ENCODE assay signal across 10 cellular contexts in the genomic region with DNA sequence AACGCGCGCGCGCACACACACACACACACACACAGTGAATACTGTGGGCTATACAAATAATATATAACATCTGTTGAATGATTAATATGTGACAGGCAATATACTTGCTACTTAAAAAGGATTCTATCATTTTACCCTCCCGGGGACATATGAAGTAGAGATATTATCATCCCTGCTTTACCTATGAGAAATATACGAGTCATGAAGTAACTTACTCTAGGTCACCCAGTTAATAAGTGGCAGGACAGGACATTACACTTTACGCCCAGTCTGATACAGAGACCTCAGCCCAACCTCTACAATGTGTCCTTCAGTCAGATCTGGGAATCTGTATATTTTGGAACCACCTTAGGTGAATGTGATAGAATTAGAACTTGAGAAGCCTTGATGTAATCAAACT. TPM values are rescaled to one million over a fixed set of nuclear protein-coding genes. Genes with fewer than 3 reads are reported as not detected.
DNase-seq lines count a peak whose midpoint lies in the region; ATAC-seq, FAIRE-seq and TF ChIP-seq lines count a peak whose summit lies in the region.
"Had no signal": no experiment of that assay in that cellular context is flagged by ENCODE, and none has a peak within 500 bp of the region (broad histone marks: within the 10 kb centered on the region; RNA-seq: fewer than 3 reads in every experiment).

No MANE protein-coding gene starts in this region.

- TF ChIP-seq CTCF in gastroesophageal sphincter (IDR thresholded peaks at IDR 0.05): no peak

- POLR2A ChIA-PET in activated CD4-positive, alpha-beta T cell treated with anti-CD3 and anti-CD28 coated beads for 36 hours (lab: Charles Lee): no interaction called here
- POLR2A ChIA-PET in T-cell (lab: Charles Lee): no interaction called here

- CTCF ChIA-PET in activated CD4-positive, alpha-beta T cell treated with anti-CD3 and anti-CD28 coated beads for 36 hours (lab: Charles Lee): no interaction called here
- CTCF ChIA-PET in T-cell (lab: Charles Lee): interaction anchor here (0.7 kb wide), 2 partner anchors 91 to 553 kb away, joined by 4 to 5 read pairs; no protein-coding TSS in a partner anchor

- H3K27me3 ChIP-seq in gastroesophageal sphincter: no peaks in the 10 kb centered on the region

- H3K4me1 Mint-ChIP-seq in activated CD4-positive, alpha-beta T cell treated with anti-CD3 and anti-CD28 coated beads for 36 hours: peaks cover 20% of the 10 kb centered on the region
- H3K4me1 Mint-ChIP-seq in T-cell: peaks cover 19 to 26% (median 21%) of the 10 kb centered on the region in 3 donors
- peaks cover 18% of the 10 kb centered on the region for H3K4me1 Mint-ChIP-seq in stimulated activated effector memory CD8-positive, alpha-beta T cell treated with anti-CD3 and anti-CD28 coated beads, Interleukin-12 subunit alpha, Interleukin-12 subunit beta, amount 100 ng/mL, for 72 hours

- ATAC-seq in activated CD4-positive, alpha-beta T cell treated with anti-CD3 and anti-CD28 coated beads for 36 hours: no peak
- no peak for ATAC-seq in T-cell (replicated peaks in 1 of 4)
- no peak for ATAC-seq in gastroesophageal sphincter
- ATAC-seq in stimulated activated effector memory CD8-positive, alpha-beta T cell treated with anti-CD3 and anti-CD28 coated beads, Interleukin-12 subunit alpha, Interleukin-12 subunit beta, amount 100 ng/mL, for 72 hours: no peak

- H3K9me3 Mint-ChIP-seq in activated CD4-positive, alpha-beta T cell treated with anti-CD3 and anti-CD28 coated beads for 36 hours (ENCODE audit: low read depth): no peaks in the 10 kb centered on the region
- no peaks in the 10 kb centered on the region for H3K9me3 Mint-ChIP-seq in T-cell
- H3K9me3 Mint-ChIP-seq in stimulated activated effector memory CD8-positive, alpha-beta T cell treated with anti-CD3 and anti-CD28 coated beads, Interleukin-12 subunit alpha, Interleukin-12 subunit beta, amount 100 ng/mL, for 72 hours: no peaks in the 10 kb centered on the region

- no peaks in the 10 kb centered on the region for H3K9me3 ChIP-seq in gastroesophageal sphincter
- H3K9me3 ChIP-seq: neutrophil had no signal

- TF ChIP-seq EP300 in gastroesophageal sphincter (IDR thresholded peaks at IDR 0.05): no peak

- H3K27ac Mint-ChIP-seq in activated CD4-positive, alpha-beta T cell treated with anti-CD3 and anti-CD28 coated beads for 36 hours: no peak overlapping the region
- no peak overlapping the region for H3K27ac Mint-ChIP-seq in T-cell
- no peak overlapping the region for H3K27ac Mint-ChIP-seq in stimulated activated effector memory CD8-positive, alpha-beta T cell treated with anti-CD3 and anti-CD28 coated beads, Interleukin-12 subunit alpha, Interleukin-12 subunit beta, amount 100 ng/mL, for 72 hours

- peak overlapping the region; percentile 93 to 100 (median 98) for H3K27ac ChIP-seq in gastroesophageal sphincter
- H3K27ac ChIP-seq: neutrophil had no signal

- H3K27me3 Mint-ChIP-seq in activated CD4-positive, alpha-beta T cell treated with anti-CD3 and anti-CD28 coated beads for 36 hours: peaks cover 3% of the 10 kb centered on the region
- H3K27me3 Mint-ChIP-seq in T-cell: peaks cover 0 to 5% of the 10 kb centered on the region in 2 donors

- FAIRE-seq in frontal cortex (lab: Jason Lieb, UNC): no peak

- DNase-seq in activated CD4-positive, alpha-beta T cell treated with anti-CD3 and anti-CD28 coated beads for 36 hours: no peak
- DNase-seq in activated CD4-positive, alpha-beta T cell treated with anti-CD3 and anti-CD28 coated beads, Interleukin-2, amount 50 U/mL, for 48 hours: no peak
- DNase-seq in T-cell (no peak), NCI-H1436 treated with DMSO at 0.1 percent for 48 hours (lab: John Stamatoyannopoulos, UW) (no peak), frontal cortex (ENCODE audit: low spot score in 2 of 2) (no peak), NCI-H510A treated with DMSO at 0.1 percent for 48 hours (lab: John Stamatoyannopoulos, UW) (no peak)
- no peak for DNase-seq in stimulated activated effector memory CD8-positive, alpha-beta T cell treated with anti-CD3 and anti-CD28 coated beads, Interleukin-12 subunit alpha, Interleukin-12 subunit beta, amount 100 ng/mL, for 72 hours (ENCODE audit: low spot score in 2 of 2)
- DNase-seq: effector CD8-positive, alpha-beta T cell had no signal

- no peaks in the 10 kb centered on the region for H3K36me3 ChIP-seq in gastroesophageal sphincter
- H3K36me3 ChIP-seq: neutrophil had no signal

- intact Hi-C loops in activated CD4-positive, alpha-beta T cell treated with anti-CD3 and anti-CD28 coated beads for 36 hours (cut with DNase I, micrococcal nuclease): loop anchor here in 1 of 2 experiments (5.0 kb wide), 1 partner anchor 310 kb away; no protein-coding TSS in a partner anchor

- peak overlapping the region in 1 of 2 donors; percentile 81 for H3K4me3 ChIP-seq in gastroesophageal sphincter

- WGBS in gastroesophageal sphincter (ENCODE audit: low coverage in 1 of 2), 2 donors: 61 to 68% methylated on average over 8 of the region's 8 CpGs

- peaks cover 0 to 26% (median 5%) of the 10 kb centered on the region in 3 donors for H3K4me1 ChIP-seq in gastroesophageal sphincter

- peak overlapping the region; percentile 77 for H3K4me3 Mint-ChIP-seq in activated CD4-positive, alpha-beta T cell treated with anti-CD3 and anti-CD28 coated beads for 36 hours
- H3K4me3 Mint-ChIP-seq in T-cell: peak overlapping the region; percentile 83 to 88 (median 88)
- H3K4me3 Mint-ChIP-seq in stimulated activated effector memory CD8-positive, alpha-beta T cell treated with anti-CD3 and anti-CD28 coated beads, Interleukin-12 subunit alpha, Interleukin-12 subunit beta, amount 100 ng/mL, for 72 hours: peak overlapping the region; percentile 76

- H3K36me3 Mint-ChIP-seq in activated CD4-positive, alpha-beta T cell treated with anti-CD3 and anti-CD28 coated beads for 36 hours (ENCODE audit: low read depth): no peaks in the 10 kb centered on the region
- no peaks in the 10 kb centered on the region for H3K36me3 Mint-ChIP-seq in T-cell
- no peaks in the 10 kb centered on the region for H3K36me3 Mint-ChIP-seq in stimulated activated effector memory CD8-positive, alpha-beta T cell treated with anti-CD3 and anti-CD28 coated beads, Interleukin-12 subunit alpha, Interleukin-12 subunit beta, amount 100 ng/mL, for 72 hours

- TF ChIP-seq POLR2A in gastroesophageal sphincter (IDR thresholded peaks at IDR 0.05): no peak

RNA-seq across cellular contexts. Expression of gene CCDC54, which starts 55.4 kb away (rescaled TPM):
- total RNA-seq in activated CD4-positive, alpha-beta T cell treated with anti-CD3 and anti-CD28 coated beads for 36 hours: not detected
- total RNA-seq in T-cell (not detected), gastroesophageal sphincter (not detected), frontal cortex (not detected)
